In the genomic region with DNA sequence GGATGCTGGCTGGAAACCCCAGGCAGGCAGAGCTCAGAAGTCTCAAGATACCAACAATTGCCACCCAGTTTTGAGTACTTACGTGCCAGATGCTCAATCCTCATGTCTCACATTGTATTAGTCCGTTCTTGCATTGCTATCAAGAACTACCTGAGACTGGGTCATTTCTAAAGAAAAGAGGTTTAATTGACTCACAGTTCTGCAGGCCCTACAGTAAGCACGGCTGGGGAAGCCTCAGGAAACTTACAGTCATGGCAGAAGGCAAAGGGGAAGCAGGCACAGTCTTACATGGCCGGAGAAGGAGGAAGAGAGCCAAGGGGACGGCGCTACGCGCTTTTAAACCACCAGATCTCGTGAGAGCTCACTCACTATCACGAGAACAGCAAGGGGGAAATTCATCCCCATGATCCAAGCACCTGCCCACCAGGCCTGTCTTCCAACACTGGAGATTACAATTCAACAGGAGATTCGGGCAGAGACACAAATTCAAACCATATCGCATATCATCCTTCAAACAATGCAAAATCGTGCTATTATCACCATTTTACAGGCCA, we compare ENCODE assay signal across 26 cellular contexts. TPM values are rescaled to one million over a fixed set of nuclear protein-coding genes. Genes with fewer than 3 reads are reported as not detected.
DNase-seq lines count a peak whose midpoint lies in the region; ATAC-seq and TF ChIP-seq lines count a peak whose summit lies in the region.
"Had no signal": no experiment of that assay in that cellular context is flagged by ENCODE, and none has a peak within 500 bp of the region (broad histone marks: within the 10 kb centered on the region; RNA-seq: fewer than 3 reads in every experiment).

No MANE protein-coding gene starts in this region.

- peaks cover 24% of the 10 kb centered on the region for H3K4me1 Mint-ChIP-seq in WTC11
- peaks cover 32% of the 10 kb centered on the region for H3K4me1 Mint-ChIP-seq in nephron progenitor cell
- no peaks in the 10 kb centered on the region for H3K4me1 Mint-ChIP-seq in activated T-helper 17 cell treated with anti-CD3 and anti-CD28 coated beads, Interleukin-2, amount 50 U/mL, for 72 hours
- H3K4me1 Mint-ChIP-seq: CD4-positive, alpha-beta memory T cell; CD4-positive, CD25-positive, alpha-beta regulatory T cell; CD8-positive, alpha-beta memory T cell had no signal

- H3K36me3 ChIP-seq in OCI-LY1 (ENCODE audit: insufficient read depth, low read length) = peaks cover 6% of the 10 kb centered on the region; the same call in 1 of the 2 replicates
- H3K36me3 ChIP-seq: BE2C, BLaER1 had no signal

- H4K20me1 ChIP-seq in OCI-LY1 (ENCODE audit: insufficient read depth, low read length) = no peaks in the 10 kb centered on the region
- H4K20me1 ChIP-seq: BLaER1 had no signal

- no peaks in the 10 kb centered on the region for H3K27me3 ChIP-seq in OCI-LY1 (ENCODE audit: insufficient read depth, low read length)
- H3K27me3 ChIP-seq: BE2C, BLaER1 had no signal

- ATAC-seq in WTC11 = no peak
- ATAC-seq in HG03354 (IDR thresholded peaks at IDR 0.05; ENCODE audit: poor library complexity, severe bottlenecking, unreplicated experiment) = no peak
- no peak for ATAC-seq in activated T-helper 17 cell treated with anti-CD3 and anti-CD28 coated beads, Interleukin-2, amount 50 U/mL, for 72 hours (replicated peaks)
- ATAC-seq: GM12878 had no signal

- CTCF ChIA-PET in WTC11 (lab: Charles Lee) = interaction anchor here (0.6 to 1.1 kb wide), 2 partner anchors 123 to 356 kb away, joined by 3 read pairs; no protein-coding TSS in a partner anchor

- H3F3A ChIP-seq in OCI-LY1 (ENCODE audit: insufficient read depth, low read length) = no peaks in the 10 kb centered on the region

- H3K4me3 ChIP-seq in OCI-LY1 (ENCODE audit: low read depth, low read length, poor library complexity, severe bottlenecking) = peak overlapping the region; percentile 58
- H3K4me3 ChIP-seq: BLaER1, GM12878 had no signal

- H3K4me3 Mint-ChIP-seq in WTC11 (no peak overlapping the region), nephron progenitor cell (no peak overlapping the region)
- no peak overlapping the region for H3K4me3 Mint-ChIP-seq in activated T-helper 17 cell treated with anti-CD3 and anti-CD28 coated beads, Interleukin-2, amount 50 U/mL, for 72 hours
- H3K4me3 Mint-ChIP-seq: CD14-positive monocyte; CD4-positive, alpha-beta memory T cell; CD4-positive, CD25-positive, alpha-beta regulatory T cell; CD8-positive, alpha-beta memory T cell had no signal

- H3K27ac Mint-ChIP-seq in WTC11 (0 out of 2 replicates have a peak overlapping the region, but pooled peaks have one; percentile 13), nephron progenitor cell (peak overlapping the region; percentile 16)
- no peak overlapping the region for H3K27ac Mint-ChIP-seq in activated T-helper 17 cell treated with anti-CD3 and anti-CD28 coated beads, Interleukin-2, amount 50 U/mL, for 72 hours
- H3K27ac Mint-ChIP-seq: CD14-positive monocyte; CD4-positive, alpha-beta memory T cell; CD4-positive, CD25-positive, alpha-beta regulatory T cell had no signal

- H3K9me2 ChIP-seq in OCI-LY1 (ENCODE audit: low read depth, low read length) = no peaks in the 10 kb centered on the region

- peak; percentile 16 for DNase-seq in MV-4-11 (lab: John Stamatoyannopoulos, UW)
- DNase-seq in WTC11 (ENCODE audit: low spot score) = no peak
- DNase-seq in nephron progenitor cell = no peak
- DNase-seq in NCI-H226 = no peak
- no peak for DNase-seq in activated T-cell treated with anti-CD3 and anti-CD28 coated beads for 4 hours
- DNase-seq: 8988T; ACHN; BE2C; C1 segment of cervical spinal cord; CD4-positive, alpha-beta memory T cell; CD4-positive, CD25-positive, alpha-beta regulatory T cell; CD8-positive, alpha-beta memory T cell; COR-L47; DMS 273 treated with DMSO at 0.1 percent for 48 hours; DMS153; DMS53; DMS79; DND-41; EL; GDM1 had no signal

- peak overlapping the region; percentile 42; the same call in 1 of the 2 replicates for H3K9ac ChIP-seq in OCI-LY1 (ENCODE audit: low read length)
- H3K9ac ChIP-seq: BLaER1 had no signal

- H3K36me3 Mint-ChIP-seq in WTC11 = no peaks in the 10 kb centered on the region
- no peaks in the 10 kb centered on the region for H3K36me3 Mint-ChIP-seq in nephron progenitor cell (ENCODE audit: low read depth)
- no peaks in the 10 kb centered on the region for H3K36me3 Mint-ChIP-seq in activated T-helper 17 cell treated with anti-CD3 and anti-CD28 coated beads, Interleukin-2, amount 50 U/mL, for 72 hours (ENCODE audit: low read depth)
- H3K36me3 Mint-ChIP-seq: CD14-positive monocyte; CD4-positive, alpha-beta memory T cell; CD4-positive, CD25-positive, alpha-beta regulatory T cell; CD8-positive, alpha-beta memory T cell had no signal

- H3K4me1 ChIP-seq in OCI-LY1 (ENCODE audit: insufficient read depth, low read length, severe bottlenecking) = peaks cover 46% of the 10 kb centered on the region
- H3K4me1 ChIP-seq: BE2C had no signal

- no peak overlapping the region for H3K27ac ChIP-seq in OCI-LY1 (ENCODE audit: low read depth, low read length, poor library complexity, severe bottlenecking)
- H3K27ac ChIP-seq: BLaER1 had no signal

- H2AFZ ChIP-seq in OCI-LY1 (ENCODE audit: low read length) = no peak overlapping the region

- no peaks in the 10 kb centered on the region for H3K9me3 ChIP-seq in OCI-LY1 (ENCODE audit: low read length)
- H3K9me3 ChIP-seq: BE2C, BLaER1 had no signal

- POLR2A ChIA-PET in WTC11 (lab: Charles Lee) = interaction anchor here (1.1 kb wide), 1 partner anchor 22 kb away, joined by 3 read pairs; no protein-coding TSS in a partner anchor

- peak overlapping the region; percentile 43; the same call in 1 of the 2 replicates for H3K4me2 ChIP-seq in OCI-LY1 (ENCODE audit: low read length)
- H3K4me2 ChIP-seq: BLaER1 had no signal

- H3K27me3 Mint-ChIP-seq in WTC11 (ENCODE audit: low read depth) (no peaks in the 10 kb centered on the region), nephron progenitor cell (ENCODE audit: low read depth, poor library complexity) (peaks cover 4% of the 10 kb centered on the region)
- peaks cover 12% of the 10 kb centered on the region for H3K27me3 Mint-ChIP-seq in activated T-helper 17 cell treated with anti-CD3 and anti-CD28 coated beads, Interleukin-2, amount 50 U/mL, for 72 hours
- H3K27me3 Mint-ChIP-seq: CD4-positive, CD25-positive, alpha-beta regulatory T cell had no signal

- H3K9me3 Mint-ChIP-seq in WTC11 (no peaks in the 10 kb centered on the region), nephron progenitor cell (no peaks in the 10 kb centered on the region)
- no peaks in the 10 kb centered on the region for H3K9me3 Mint-ChIP-seq in activated T-helper 17 cell treated with anti-CD3 and anti-CD28 coated beads, Interleukin-2, amount 50 U/mL, for 72 hours
- H3K9me3 Mint-ChIP-seq: CD8-positive, alpha-beta memory T cell had no signal

- H3K79me2 ChIP-seq in OCI-LY1 (ENCODE audit: insufficient read depth, low read length) = no peaks in the 10 kb centered on the region

- TF ChIP-seq CTCF in OCI-LY1 (IDR thresholded peaks at IDR 0.05; ENCODE audit: low read length) (no peak), WTC11 (IDR thresholded peaks at IDR 0.05) (no peak), nephron progenitor cell (IDR thresholded peaks at IDR 0.05) (no peak)

TF ChIP-seq in WTC11, 78 proteins besides CTCF, POLR2A, EP300 and RAD21 (continues in another document):
- TF ChIP-seq ZNF317 (CRISPR knock-in tag; IDR thresholded peaks at IDR 0.05; ENCODE audit: borderline replicate concordance, low read depth) (no peak), TEAD1 (CRISPR knock-in tag; IDR thresholded peaks at IDR 0.05) (no peak), FOXJ3 (CRISPR knock-in tag; IDR thresholded peaks at IDR 0.05; ENCODE audit: borderline replicate concordance) (no peak), TEAD4 (CRISPR knock-in tag; IDR thresholded peaks at IDR 0.05) (no peak), CREB1 (CRISPR knock-in tag; IDR thresholded peaks at IDR 0.05) (no peak), ZNF219 (CRISPR knock-in tag; IDR thresholded peaks at IDR 0.05; ENCODE audit: borderline replicate concordance) (no peak), HMGA2 (CRISPR knock-in tag; IDR thresholded peaks at IDR 0.05) (no peak)
- TF ChIP-seq, protein P1, sequence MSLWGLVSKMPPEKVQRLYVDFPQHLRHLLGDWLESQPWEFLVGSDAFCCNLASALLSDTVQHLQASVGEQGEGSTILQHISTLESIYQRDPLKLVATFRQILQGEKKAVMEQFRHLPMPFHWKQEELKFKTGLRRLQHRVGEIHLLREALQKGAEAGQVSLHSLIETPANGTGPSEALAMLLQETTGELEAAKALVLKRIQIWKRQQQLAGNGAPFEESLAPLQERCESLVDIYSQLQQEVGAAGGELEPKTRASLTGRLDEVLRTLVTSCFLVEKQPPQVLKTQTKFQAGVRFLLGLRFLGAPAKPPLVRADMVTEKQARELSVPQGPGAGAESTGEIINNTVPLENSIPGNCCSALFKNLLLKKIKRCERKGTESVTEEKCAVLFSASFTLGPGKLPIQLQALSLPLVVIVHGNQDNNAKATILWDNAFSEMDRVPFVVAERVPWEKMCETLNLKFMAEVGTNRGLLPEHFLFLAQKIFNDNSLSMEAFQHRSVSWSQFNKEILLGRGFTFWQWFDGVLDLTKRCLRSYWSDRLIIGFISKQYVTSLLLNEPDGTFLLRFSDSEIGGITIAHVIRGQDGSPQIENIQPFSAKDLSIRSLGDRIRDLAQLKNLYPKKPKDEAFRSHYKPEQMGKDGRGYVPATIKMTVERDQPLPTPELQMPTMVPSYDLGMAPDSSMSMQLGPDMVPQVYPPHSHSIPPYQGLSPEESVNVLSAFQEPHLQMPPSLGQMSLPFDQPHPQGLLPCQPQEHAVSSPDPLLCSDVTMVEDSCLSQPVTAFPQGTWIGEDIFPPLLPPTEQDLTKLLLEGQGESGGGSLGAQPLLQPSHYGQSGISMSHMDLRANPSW (CRISPR knock-in tag; conservative IDR thresholded peaks at IDR 0.05; ENCODE audit: low read depth) = no peak

RNA-seq across cellular contexts. Expression of a gene that starts 58.0 kb away (rescaled TPM):
- 13.7 to 19.9 TPM (median 16.2 TPM) in 3 replicates for total RNA-seq in WTC11 (2021)
- total RNA-seq in activated T-helper 17 cell treated with anti-CD3 and anti-CD28 coated beads, Interleukin-2, amount 50 U/mL, for 72 hours = under 1 TPM; 0.22 to 0.74 TPM
- total RNA-seq: CD4-positive, CD25-positive, alpha-beta regulatory T cell had no signal
